16 cellular contexts compared by ENCODE assay signal in genomic region chr6:107066697-107067659, GRCh38. TPM values are rescaled to one million over a fixed set of nuclear protein-coding genes. Genes with fewer than 3 reads are reported as not detected.
DNase-seq lines count a peak whose midpoint lies in the region; ATAC-seq and TF ChIP-seq lines count a peak whose summit lies in the region.
"Had no signal": no experiment of that assay in that cellular context is flagged by ENCODE, and none has a peak within 500 bp of the region (broad histone marks: within the 10 kb centered on the region; RNA-seq: fewer than 3 reads in every experiment).

No MANE protein-coding gene starts in this region.

- ATAC-seq in activated CD8-positive, alpha-beta memory T cell treated with anti-CD3 and anti-CD28 coated beads, Interleukin-2, amount 10 ng/mL, durations not matched to agents 7 days and 5 days = peak; percentile 42
- ATAC-seq in HG02610 (IDR thresholded peaks at IDR 0.05; ENCODE audit: unreplicated experiment) = peak; percentile 64
- ATAC-seq in activated T-helper 17 cell treated with anti-CD3 and anti-CD28 coated beads, Interleukin-2, amount 50 U/mL, for 72 hours (replicated peaks) = peak; percentile 70

- no peaks in the 10 kb centered on the region for H3K9me3 ChIP-seq in smooth muscle cell (replicated peaks; ENCODE audit: low read depth)
- no peaks in the 10 kb centered on the region for H3K9me3 ChIP-seq in CD8-positive, alpha-beta memory T cell (ENCODE audit: low read length)
- no peaks in the 10 kb centered on the region for H3K9me3 ChIP-seq in CD4-positive, alpha-beta memory T cell (ENCODE audit: control insufficient read depth in 1 of 2, low read length in 2 of 2)
- H3K9me3 ChIP-seq: SJSA1, transverse colon had no signal

- peaks cover 47% of the 10 kb centered on the region for H3K4me1 Mint-ChIP-seq in activated CD8-positive, alpha-beta memory T cell treated with anti-CD3 and anti-CD28 coated beads, Interleukin-2, amount 10 ng/mL, durations not matched to agents 7 days and 5 days
- H3K4me1 Mint-ChIP-seq in activated T-helper 17 cell treated with anti-CD3 and anti-CD28 coated beads, Interleukin-2, amount 50 U/mL, for 72 hours = peaks cover 14% of the 10 kb centered on the region
- H3K4me1 Mint-ChIP-seq in CD8-positive, alpha-beta memory T cell = peaks cover 10 to 23% (median 17%) of the 10 kb centered on the region in 3 donors
- peaks cover 9 to 29% (median 18%) of the 10 kb centered on the region in 4 donors for H3K4me1 Mint-ChIP-seq in CD4-positive, alpha-beta memory T cell

- H3K4me1 ChIP-seq in smooth muscle cell (ENCODE audit: low read depth) = peaks cover 9% of the 10 kb centered on the region
- H3K4me1 ChIP-seq in CD8-positive, alpha-beta memory T cell (ENCODE audit: insufficient read depth, low read length) = peaks cover 7% of the 10 kb centered on the region
- H3K4me1 ChIP-seq in CD4-positive, alpha-beta memory T cell (ENCODE audit: insufficient read depth, low read length) = peaks cover 10% of the 10 kb centered on the region

- peak overlapping the region; percentile 1 for H3K4me2 ChIP-seq in smooth muscle cell

- 85% methylated on average over 9 of the region's 9 CpGs for WGBS in smooth muscle cell (ENCODE audit: low lambda C conversion rate)

- H2AFZ ChIP-seq in smooth muscle cell (ENCODE audit: low read depth) = no peak overlapping the region

- H3K79me2 ChIP-seq in smooth muscle cell (ENCODE audit: low read depth) = no peaks in the 10 kb centered on the region

- no peak for DNase-seq in activated CD8-positive, alpha-beta memory T cell treated with anti-CD3 and anti-CD28 coated beads, Interleukin-2, amount 10 ng/mL, durations not matched to agents 7 days and 5 days
- no peak for DNase-seq in activated CD8-positive, alpha-beta memory T cell treated with anti-CD3 and anti-CD28 coated beads, Interleukin-2, amount 50 U/mL, for 4 hours
- no peak for DNase-seq in smooth muscle cell (lab: John Stamatoyannopoulos, UW; ENCODE audit: unreplicated experiment)
- no peak for DNase-seq in CD8-positive, alpha-beta memory T cell
- DNase-seq in central memory CD4-positive, alpha-beta T cell = no peak
- no peak for DNase-seq in CD4-positive, alpha-beta memory T cell
- DNase-seq: ACHN; activated effector memory CD4-positive, alpha-beta T cell treated with anti-CD3 and anti-CD28 coated beads, Interleukin-2, amount 50 U/mL, for 16 hours; cerebellar nuclear complex; hippocampal formation; small intestine; transverse colon had no signal

- H3K27ac Mint-ChIP-seq in activated CD8-positive, alpha-beta memory T cell treated with anti-CD3 and anti-CD28 coated beads, Interleukin-2, amount 10 ng/mL, durations not matched to agents 7 days and 5 days = peak overlapping the region; percentile 73
- H3K27ac Mint-ChIP-seq in activated T-helper 17 cell treated with anti-CD3 and anti-CD28 coated beads, Interleukin-2, amount 50 U/mL, for 72 hours = peak overlapping the region; percentile 92
- H3K27ac Mint-ChIP-seq in CD8-positive, alpha-beta memory T cell = no peak overlapping the region
- H3K27ac Mint-ChIP-seq in CD4-positive, alpha-beta memory T cell = peak overlapping the region in 3 of 7 donors; percentile 29 to 31 (median 30)

- no peaks in the 10 kb centered on the region for H3K36me3 ChIP-seq in smooth muscle cell (ENCODE audit: low read depth)
- H3K36me3 ChIP-seq in CD8-positive, alpha-beta memory T cell (ENCODE audit: insufficient read depth, low read length) = no peaks in the 10 kb centered on the region
- H3K36me3 ChIP-seq in CD4-positive, alpha-beta memory T cell (ENCODE audit: insufficient read depth, low read length) = no peaks in the 10 kb centered on the region
- H3K36me3 ChIP-seq: transverse colon had no signal

- H3K4me3 ChIP-seq in smooth muscle cell = no peak overlapping the region
- H3K4me3 ChIP-seq in CD8-positive, alpha-beta memory T cell (ENCODE audit: low read length) = no peak overlapping the region
- no peak overlapping the region for H3K4me3 ChIP-seq in CD4-positive, alpha-beta memory T cell (ENCODE audit: low read length in 2 of 2)
- H3K4me3 ChIP-seq: SJSA1, transverse colon had no signal

- H4K20me1 ChIP-seq in smooth muscle cell (ENCODE audit: low read depth) = peaks cover 4% of the 10 kb centered on the region

- H3K36me3 Mint-ChIP-seq in activated CD8-positive, alpha-beta memory T cell treated with anti-CD3 and anti-CD28 coated beads, Interleukin-2, amount 10 ng/mL, durations not matched to agents 7 days and 5 days = no peaks in the 10 kb centered on the region
- no peaks in the 10 kb centered on the region for H3K36me3 Mint-ChIP-seq in activated T-helper 17 cell treated with anti-CD3 and anti-CD28 coated beads, Interleukin-2, amount 50 U/mL, for 72 hours (ENCODE audit: low read depth)
- H3K36me3 Mint-ChIP-seq in CD8-positive, alpha-beta memory T cell = peaks cover 0 to 4% (median 2%) of the 10 kb centered on the region in 3 donors
- peaks cover 0 to 4% of the 10 kb centered on the region in 2 donors for H3K36me3 Mint-ChIP-seq in CD4-positive, alpha-beta memory T cell

- POLR2A ChIA-PET in CD8-positive, alpha-beta memory T cell (lab: Charles Lee) = no interaction called here
- POLR2A ChIA-PET in CD4-positive, alpha-beta memory T cell (lab: Charles Lee; ENCODE audit: partially characterized antibody) = no interaction called here

- no peak overlapping the region for H3K9ac ChIP-seq in smooth muscle cell (ENCODE audit: low read depth)

- TF ChIP-seq CTCF in smooth muscle cell (IDR thresholded peaks at IDR 0.05; ENCODE audit: borderline replicate concordance, insufficient read depth, poor library complexity, severe bottlenecking) = no peak

- H3K4me3 Mint-ChIP-seq in activated CD8-positive, alpha-beta memory T cell treated with anti-CD3 and anti-CD28 coated beads, Interleukin-2, amount 10 ng/mL, durations not matched to agents 7 days and 5 days = no peak overlapping the region
- peak overlapping the region; percentile 64 for H3K4me3 Mint-ChIP-seq in activated T-helper 17 cell treated with anti-CD3 and anti-CD28 coated beads, Interleukin-2, amount 50 U/mL, for 72 hours
- no peak overlapping the region for H3K4me3 Mint-ChIP-seq in CD8-positive, alpha-beta memory T cell
- no peak overlapping the region for H3K4me3 Mint-ChIP-seq in CD4-positive, alpha-beta memory T cell

- H3K27me3 Mint-ChIP-seq in activated CD8-positive, alpha-beta memory T cell treated with anti-CD3 and anti-CD28 coated beads, Interleukin-2, amount 10 ng/mL, durations not matched to agents 7 days and 5 days = no peaks in the 10 kb centered on the region
- H3K27me3 Mint-ChIP-seq in activated T-helper 17 cell treated with anti-CD3 and anti-CD28 coated beads, Interleukin-2, amount 50 U/mL, for 72 hours = no peaks in the 10 kb centered on the region
- H3K27me3 Mint-ChIP-seq in CD8-positive, alpha-beta memory T cell = no peaks in the 10 kb centered on the region
- H3K27me3 Mint-ChIP-seq in CD4-positive, alpha-beta memory T cell = no peaks in the 10 kb centered on the region

- CTCF ChIA-PET in activated CD8-positive, alpha-beta memory T cell treated with anti-CD3 and anti-CD28 coated beads, Interleukin-2, amount 10 ng/mL, durations not matched to agents 7 days and 5 days (lab: Charles Lee) = no interaction called here
- CTCF ChIA-PET in CD8-positive, alpha-beta memory T cell (lab: Charles Lee) = no interaction called here
- CTCF ChIA-PET in CD4-positive, alpha-beta memory T cell (lab: Charles Lee; ENCODE audit: partially characterized antibody) = interaction anchor here (1.2 to 1.4 kb wide), 2 partner anchors 47 to 70 kb away, joined by 3 to 4 read pairs; no protein-coding TSS in a partner anchor

- intact Hi-C loops in CD4-positive, alpha-beta memory T cell (cut with micrococcal nuclease) = no loop called here

- no peaks in the 10 kb centered on the region for H3F3A ChIP-seq in smooth muscle cell (ENCODE audit: low read depth)

- H3K9me3 Mint-ChIP-seq in activated CD8-positive, alpha-beta memory T cell treated with anti-CD3 and anti-CD28 coated beads, Interleukin-2, amount 10 ng/mL, durations not matched to agents 7 days and 5 days (ENCODE audit: low read depth) = no peaks in the 10 kb centered on the region
- no peaks in the 10 kb centered on the region for H3K9me3 Mint-ChIP-seq in activated T-helper 17 cell treated with anti-CD3 and anti-CD28 coated beads, Interleukin-2, amount 50 U/mL, for 72 hours
- no peaks in the 10 kb centered on the region for H3K9me3 Mint-ChIP-seq in CD8-positive, alpha-beta memory T cell
- H3K9me3 Mint-ChIP-seq in CD4-positive, alpha-beta memory T cell = no peaks in the 10 kb centered on the region

- no peak overlapping the region for H3K27ac ChIP-seq in smooth muscle cell (ENCODE audit: low read depth)
- H3K27ac ChIP-seq in CD8-positive, alpha-beta memory T cell (ENCODE audit: low read depth, low read length) = no peak overlapping the region
- H3K27ac ChIP-seq in CD4-positive, alpha-beta memory T cell (ENCODE audit: low read depth, low read length) = no peak overlapping the region
- H3K27ac ChIP-seq: SJSA1, transverse colon, VCaP had no signal

- H3K27me3 ChIP-seq in smooth muscle cell (ENCODE audit: low read depth) = peaks cover 6% of the 10 kb centered on the region
- H3K27me3 ChIP-seq in CD8-positive, alpha-beta memory T cell (ENCODE audit: insufficient read depth, low read length, poor library complexity, severe bottlenecking) = no peaks in the 10 kb centered on the region
- H3K27me3 ChIP-seq in CD4-positive, alpha-beta memory T cell (ENCODE audit: insufficient read depth, low read length) = no peaks in the 10 kb centered on the region
- H3K27me3 ChIP-seq: SJSA1, transverse colon had no signal

RNA-seq across cellular contexts. Expression of gene MTRES1, which starts 39.0 kb away (rescaled TPM):
- 10 to 100 TPM; 16.2 to 18.2 TPM for total RNA-seq in activated CD8-positive, alpha-beta memory T cell treated with anti-CD3 and anti-CD28 coated beads, Interleukin-2, amount 10 ng/mL, durations not matched to agents 7 days and 5 days
- 10 to 100 TPM; 14.3 to 22.3 TPM for total RNA-seq in activated T-helper 17 cell treated with anti-CD3 and anti-CD28 coated beads, Interleukin-2, amount 50 U/mL, for 72 hours
- total RNA-seq in smooth muscle cell = 13.3 and 19.0 TPM in 2 replicates
- 23.1 and 26.5 TPM in 2 replicates for polyA plus RNA-seq in smooth muscle cell
- 10 to 100 TPM; 17.5 to 21.4 TPM for total RNA-seq in CD8-positive, alpha-beta memory T cell
- 19.2 TPM for polyA plus RNA-seq in CD8-positive, alpha-beta memory T cell
- 10 to 100 TPM; 21.6 to 23.7 TPM for total RNA-seq in CD4-positive, alpha-beta memory T cell
- 10 to 100 TPM; 12.1 to 19.4 TPM for polyA plus RNA-seq in CD4-positive, alpha-beta memory T cell

RNA-seq across cellular contexts. Expression of gene BEND3, which starts 48.3 kb away (rescaled TPM):
- 1 to 10 TPM; 3.3 to 4.7 TPM for total RNA-seq in activated CD8-positive, alpha-beta memory T cell treated with anti-CD3 and anti-CD28 coated beads, Interleukin-2, amount 10 ng/mL, durations not matched to agents 7 days and 5 days
- total RNA-seq in activated T-helper 17 cell treated with anti-CD3 and anti-CD28 coated beads, Interleukin-2, amount 50 U/mL, for 72 hours = 1 to 10 TPM; 4.4 to 5.1 TPM
- 2.7 and 3.5 TPM in 2 replicates for total RNA-seq in smooth muscle cell
- 0.91 and 2.3 TPM in 2 replicates for polyA plus RNA-seq in smooth muscle cell
- 1 to 10 TPM; 7.5 to 7.6 TPM for total RNA-seq in CD8-positive, alpha-beta memory T cell
- 0.38 TPM for polyA plus RNA-seq in CD8-positive, alpha-beta memory T cell
- total RNA-seq in CD4-positive, alpha-beta memory T cell = 1 to 10 TPM in 1 of 2 experiments, under 1 TPM in 1; 0.94 to 1.1 TPM
- under 1 TPM in 1 of 2 donors, not detected in 1; 0.63 TPM for polyA plus RNA-seq in CD4-positive, alpha-beta memory T cell

Comparison
In these comparisons a context has a peak if more than half of its experiments do, and no peak if none do; other contexts are left out.
1. H3K27ac Mint-ChIP-seq: peak in activated CD8-positive, alpha-beta memory T cell treated with anti-CD3 and anti-CD28 coated beads, Interleukin-2, amount 10 ng/mL, durations not matched to agents 7 days and 5 days (single experiment) and activated T-helper 17 cell treated with anti-CD3 and anti-CD28 coated beads, Interleukin-2, amount 50 U/mL, for 72 hours (single experiment); none in CD8-positive, alpha-beta memory T cell (0 of 8).
2. Peak in every context shown above with its lines, with median percentiles within 50 percentile points of each other: ATAC-seq.